In genomic region chr19:3033595-3034193, GRCh38 we compare ENCODE assay signal across 1 cellular context.
TF ChIP-seq lines count a peak whose summit lies in the region.

No MANE protein-coding gene starts in this region.

TF ChIP-seq in H1, 55 proteins besides CTCF, POLR2A, EP300 and RAD21:
- TF ChIP-seq POU5F1 (IDR thresholded peaks at IDR 0.05; ENCODE audit: low read depth, low read length) (no peak), SIN3A (conservative IDR thresholded peaks at IDR 0.05 in 1 of 2, IDR thresholded peaks at IDR 0.05 in 1 of 2; ENCODE audit: low read depth in 1 of 2, low read length in 2 of 2) (no peak), SP2 (IDR thresholded peaks at IDR 0.05; ENCODE audit: low read length) (no peak), KDM1A (IDR thresholded peaks at IDR 0.05; ENCODE audit: borderline replicate concordance, low read length) (no peak), CTBP2 (IDR thresholded peaks at IDR 0.05; ENCODE audit: borderline replicate concordance, insufficient read depth, insufficient read length, low read length) (no peak), SRF (IDR thresholded peaks at IDR 0.05; ENCODE audit: low read depth, low read length) (no peak), NANOG (IDR thresholded peaks at IDR 0.05; ENCODE audit: insufficient read depth, low read depth, low read length, poor library complexity, severe bottlenecking) (no peak)
TF ChIP-seq in H1: peak in this region for 0.
